ENCODE assay signal across 37 cellular contexts in the genomic region with DNA sequence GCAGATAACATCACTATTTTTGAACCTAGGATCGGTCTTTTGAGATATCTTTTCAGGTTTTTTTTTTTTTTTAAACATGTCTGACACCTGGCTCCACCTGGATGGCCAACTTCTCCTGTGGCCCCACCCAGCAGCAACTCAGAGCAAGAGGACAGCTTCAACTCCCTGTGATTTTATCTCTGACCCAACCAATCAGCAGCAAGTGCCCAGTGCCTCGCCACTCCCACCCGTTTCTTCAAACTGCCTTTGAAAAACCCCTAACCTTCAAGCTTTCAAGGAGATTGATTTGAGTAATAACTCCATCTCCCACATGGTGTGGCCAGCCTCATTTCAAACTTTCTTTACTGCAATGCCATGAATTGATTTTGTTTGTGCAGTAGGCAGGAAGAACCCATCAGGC. TPM values are rescaled to one million over a fixed set of nuclear protein-coding genes. Genes with fewer than 3 reads are reported as not detected.
"Had no signal": no experiment of that assay in that cellular context is flagged by ENCODE, and none has a peak within 500 bp of the region (broad histone marks: within the 10 kb centered on the region; RNA-seq: fewer than 3 reads in every experiment).

No MANE protein-coding gene starts in this region.

- FAIRE-seq: astrocyte, TTC549 had no signal

- H3K4me1 Mint-ChIP-seq: activated B cell treated with CpG ODN at 0.5 μM for 24 hours; activated naive CD8-positive, alpha-beta T cell treated with anti-CD3 and anti-CD28 coated beads for 36 hours; activated T-helper 17 cell treated with anti-CD3 and anti-CD28 coated beads, Interleukin-2, amount 50 U/mL, for 72 hours; central memory CD8-positive, alpha-beta T cell had no signal

- H3K36me3 Mint-ChIP-seq: activated CD4-positive, alpha-beta memory T cell treated with anti-CD3 and anti-CD28 coated beads for 36 hours; activated naive CD4-positive, alpha-beta T cell treated with anti-CD3 and anti-CD28 coated beads, Interleukin-2, amount 50 U/mL, for 72 hours; activated naive CD8-positive, alpha-beta T cell treated with anti-CD3 and anti-CD28 coated beads for 36 hours had no signal

- ATAC-seq: activated CD8-positive, alpha-beta T cell treated with anti-CD3 and anti-CD28 coated beads for 36 hours; activated naive CD4-positive, alpha-beta T cell treated with anti-CD3 and anti-CD28 coated beads, Interleukin-2, amount 50 U/mL, for 72 hours; activated T-cell treated with anti-CD3 and anti-CD28 coated beads, Interleukin-2, amount 50 U/mL, for 4 hours; activated T-cell treated with anti-CD3 and anti-CD28 coated beads, Interleukin-2, amount 50 U/mL, for 72 hours; activated T-helper 17 cell treated with anti-CD3 and anti-CD28 coated beads, Interleukin-2, amount 50 U/mL, for 72 hours; body of pancreas had no signal

- H3K4me3 Mint-ChIP-seq: activated B cell treated with CpG ODN at 0.5 μM for 24 hours; activated CD4-positive, alpha-beta memory T cell treated with anti-CD3 and anti-CD28 coated beads for 36 hours; activated CD8-positive, alpha-beta T cell treated with anti-CD3 and anti-CD28 coated beads for 36 hours; activated naive CD4-positive, alpha-beta T cell treated with anti-CD3 and anti-CD28 coated beads for 36 hours; activated naive CD8-positive, alpha-beta T cell treated with anti-CD3 and anti-CD28 coated beads for 36 hours; activated T-cell treated with anti-CD3 and anti-CD28 coated beads, Interleukin-2, amount 50 U/mL, for 4 hours; activated T-cell treated with anti-CD3 and anti-CD28 coated beads, Interleukin-2, amount 50 U/mL, for 72 hours; activated T-helper 1 cell treated with anti-CD3 and anti-CD28 coated beads, Interleukin-12 subunit alpha, Interleukin-12 subunit beta, Interleukin-2, Interleukin-4 antibody, amounts not matched to agents 30 ng/mL and 10 ng/mL and 1 ng/mL, durations not matched to agents 14 hours and 24 hours and 36 hours; activated T-helper 17 cell treated with anti-CD3 and anti-CD28 coated beads, Interleukin-2, amount 50 U/mL, for 72 hours; central memory CD8-positive, alpha-beta T cell; T-helper 1 cell treated with Interleukin-12 subunit alpha and Interleukin-12 subunit beta and Interleukin-4 antibody, amounts not matched to agents 30 μg/mL and 1 μg/mL, for 36 hours; T-helper 2 cell treated with Interferon-gamma antibody and Interleukin-4, amounts not matched to agents 5 μg/mL and 100 μg/mL, for 36 hours had no signal

- H3K4me3 ChIP-seq: adrenal gland, body of pancreas, breast epithelium had no signal

- H3K9me3 Mint-ChIP-seq: activated B cell treated with CpG ODN at 0.5 μM for 24 hours; activated CD4-positive, alpha-beta memory T cell treated with anti-CD3 and anti-CD28 coated beads for 36 hours; activated CD8-positive, alpha-beta T cell treated with anti-CD3 and anti-CD28 coated beads for 36 hours; activated naive CD4-positive, alpha-beta T cell treated with anti-CD3 and anti-CD28 coated beads for 36 hours; activated naive CD8-positive, alpha-beta T cell treated with anti-CD3 and anti-CD28 coated beads for 36 hours; activated T-cell treated with anti-CD3 and anti-CD28 coated beads, Interleukin-2, amount 50 U/mL, for 4 hours; activated T-cell treated with anti-CD3 and anti-CD28 coated beads, Interleukin-2, amount 50 U/mL, for 72 hours; activated T-helper 1 cell treated with anti-CD3 and anti-CD28 coated beads, Interleukin-12 subunit alpha, Interleukin-12 subunit beta, Interleukin-2, Interleukin-4 antibody, amounts not matched to agents 30 ng/mL and 10 ng/mL and 1 ng/mL, durations not matched to agents 14 hours and 24 hours and 36 hours; activated T-helper 17 cell treated with anti-CD3 and anti-CD28 coated beads, Interleukin-2, amount 50 U/mL, for 72 hours; central memory CD8-positive, alpha-beta T cell; T-helper 1 cell treated with Interleukin-12 subunit alpha and Interleukin-12 subunit beta and Interleukin-4 antibody, amounts not matched to agents 30 μg/mL and 1 μg/mL, for 36 hours; T-helper 2 cell treated with Interferon-gamma antibody and Interleukin-4, amounts not matched to agents 5 μg/mL and 100 μg/mL, for 36 hours had no signal

- H3K4me1 ChIP-seq: adrenal gland, body of pancreas, breast epithelium had no signal

- H3K27ac ChIP-seq: adrenal gland, body of pancreas, brain microvascular endothelial cell, breast epithelium, VCaP had no signal

- H3K9me3 ChIP-seq: adrenal gland, body of pancreas, breast epithelium had no signal

- H3K27me3 ChIP-seq: body of pancreas, brain microvascular endothelial cell, breast epithelium had no signal

- H3K36me3 ChIP-seq: adrenal gland, brain microvascular endothelial cell, breast epithelium had no signal

- H3K27ac Mint-ChIP-seq: activated B cell treated with CpG ODN at 0.5 μM for 24 hours; activated CD4-positive, alpha-beta memory T cell treated with anti-CD3 and anti-CD28 coated beads for 36 hours; activated CD8-positive, alpha-beta T cell treated with anti-CD3 and anti-CD28 coated beads for 36 hours; activated naive CD4-positive, alpha-beta T cell treated with anti-CD3 and anti-CD28 coated beads for 36 hours; activated naive CD4-positive, alpha-beta T cell treated with anti-CD3 and anti-CD28 coated beads, Interleukin-2, amount 50 U/mL, for 72 hours; activated naive CD8-positive, alpha-beta T cell treated with anti-CD3 and anti-CD28 coated beads for 36 hours; activated T-cell treated with anti-CD3 and anti-CD28 coated beads, Interleukin-2, amount 50 U/mL, for 72 hours; activated T-helper 1 cell treated with anti-CD3 and anti-CD28 coated beads, Interleukin-12 subunit alpha, Interleukin-12 subunit beta, Interleukin-2, Interleukin-4 antibody, amounts not matched to agents 30 ng/mL and 10 ng/mL and 1 ng/mL, durations not matched to agents 14 hours and 24 hours and 36 hours; activated T-helper 17 cell treated with anti-CD3 and anti-CD28 coated beads, Interleukin-2, amount 50 U/mL, for 72 hours; T-helper 1 cell treated with Interleukin-12 subunit alpha and Interleukin-12 subunit beta and Interleukin-4 antibody, amounts not matched to agents 30 μg/mL and 1 μg/mL, for 36 hours; T-helper 2 cell treated with Interferon-gamma antibody and Interleukin-4, amounts not matched to agents 5 μg/mL and 100 μg/mL, for 36 hours had no signal

- DNase-seq: activated B cell treated with CpG ODN at 0.5 μM for 24 hours; activated CD4-positive, alpha-beta memory T cell treated with anti-CD3 and anti-CD28 coated beads for 36 hours; activated CD4-positive, alpha-beta T cell treated with anti-CD3 and anti-CD28 coated beads for 4 hours; activated CD4-positive, alpha-beta T cell treated with anti-CD3 and anti-CD28 coated beads, Interleukin-2, amount 50 U/mL, for 1 hour; activated CD4-positive, alpha-beta T cell treated with anti-CD3 and anti-CD28 coated beads, Interleukin-2, amount 50 U/mL, for 4 hours; activated CD4-positive, CD25-positive, alpha-beta regulatory T cell treated with anti-CD3 and anti-CD28 coated beads, Interleukin-2, amount 50 U/mL, for 72 hours; activated CD8-positive, alpha-beta memory T cell treated with anti-CD3 and anti-CD28 coated beads, Interleukin-2, amount 50 U/mL, for 4 hours; activated CD8-positive, alpha-beta T cell treated with anti-CD3 and anti-CD28 coated beads for 36 hours; activated effector memory CD4-positive, alpha-beta T cell treated with anti-CD3 and anti-CD28 coated beads, Interleukin-2, amount 50 U/mL, for 16 hours; activated gamma-delta T cell treated with Interleukin-2 at 50 U/mL for 16 hours; activated naive CD4-positive, alpha-beta T cell; activated naive CD4-positive, alpha-beta T cell treated with anti-CD3 and anti-CD28 coated beads for 36 hours; activated naive CD4-positive, alpha-beta T cell treated with anti-CD3 and anti-CD28 coated beads, Interleukin-2, amount 50 U/mL, for 16 hours; activated naive CD8-positive, alpha-beta T cell treated with anti-CD3 and anti-CD28 coated beads for 36 hours; activated T-cell treated with anti-CD3 and anti-CD28 coated beads for 4 hours; activated T-cell treated with anti-CD3 and anti-CD28 coated beads, Interleukin-2, amount 50 U/mL, for 1 hour; activated T-cell treated with anti-CD3 and anti-CD28 coated beads, Interleukin-2, amount 50 U/mL, for 4 hours; activated T-cell treated with anti-CD3 and anti-CD28 coated beads, Interleukin-2, amount 50 U/mL, for 72 hours; adrenal gland; amniotic stem cell; aorta; body of pancreas; brain microvascular endothelial cell; cerebellar nuclear complex; T-helper 2 cell; T-helper 9 cell had no signal

RNA-seq across cellular contexts. Expression of gene MYO3B, which starts 19.0 kb away (rescaled TPM):
- total RNA-seq: activated B cell treated with CpG ODN at 0.5 μM for 24 hours, astrocyte, chondrocyte had no signal
